In the genomic region with DNA sequence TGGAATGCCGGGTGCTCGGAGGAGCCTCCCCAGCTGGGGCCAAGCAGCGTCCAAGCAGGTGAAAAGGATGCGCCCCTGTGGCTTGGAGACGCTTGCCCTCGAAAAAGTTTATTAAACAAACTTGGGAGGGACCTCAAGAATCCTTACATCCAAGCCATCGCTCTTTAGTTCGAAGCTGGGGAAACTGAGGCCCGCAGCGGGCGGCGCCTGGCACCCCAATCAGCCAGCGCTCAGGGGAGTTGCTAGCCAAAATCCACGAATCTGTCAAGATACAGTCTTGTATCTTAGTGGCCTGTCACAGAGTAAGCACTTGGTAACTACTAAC, we compare ENCODE assay signal across 9 cellular contexts. TPM values are rescaled to one million over a fixed set of nuclear protein-coding genes. Genes with fewer than 3 reads are reported as not detected.
DNase-seq lines count a peak whose midpoint lies in the region; ATAC-seq, FAIRE-seq and TF ChIP-seq lines count a peak whose summit lies in the region.
"Had no signal": no experiment of that assay in that cellular context is flagged by ENCODE, and none has a peak within 500 bp of the region (broad histone marks: within the 10 kb centered on the region; RNA-seq: fewer than 3 reads in every experiment).

No MANE protein-coding gene starts in this region.

- H3K79me2 ChIP-seq in SU-DHL-6 (ENCODE audit: insufficient read depth, low read length), result no peaks in the 10 kb centered on the region

- no peak for TF ChIP-seq EP300 in esophagus muscularis mucosa (IDR thresholded peaks at IDR 0.05)

- H3K4me3 ChIP-seq in GM12864 (ENCODE audit: low read depth, low read length) (peak overlapping the region; percentile 68), SU-DHL-6 (ENCODE audit: insufficient read depth, low read length, poor library complexity, severe bottlenecking) (peak overlapping the region; percentile 64), esophagus muscularis mucosa (peak overlapping the region; percentile 66 to 80 (median 68)), prostate gland (peak overlapping the region; percentile 61 to 69)

- DNase-seq in GM12864 (ENCODE audit: low read depth) (no peak), esophagus muscularis mucosa (ENCODE audit: extremely low spot score) (no peak), prostate gland (ENCODE audit: low spot score) (no peak), H54 (ENCODE audit: insufficient read length, low spot score) (no peak)
- DNase-seq: NCI-H187 treated with DMSO at 0.1 percent for 48 hours had no signal

- H3K27ac ChIP-seq in SU-DHL-6 (ENCODE audit: low read depth, low read length) (no peak overlapping the region), esophagus muscularis mucosa (replicated peaks in 1 of 4) (peak overlapping the region; percentile 79 to 89 (median 86)), prostate gland (peak overlapping the region; percentile 86 to 87)

- ATAC-seq in GM18861 (IDR thresholded peaks at IDR 0.05; ENCODE audit: unreplicated experiment) (no peak), HG03196 (IDR thresholded peaks at IDR 0.05; ENCODE audit: unreplicated experiment) (no peak), HG02571 (IDR thresholded peaks at IDR 0.05; ENCODE audit: unreplicated experiment) (no peak)

- 0 out of 2 replicates have a peak, but pooled peaks cover 3% of the 10 kb centered on the region for H3F3A ChIP-seq in SU-DHL-6 (ENCODE audit: insufficient read depth)

- TF ChIP-seq CTCF in GM12864 (IDR thresholded peaks at IDR 0.05; ENCODE audit: low read depth, low read length, missing control alignments), result no peak
- peak; percentile 13 for TF ChIP-seq CTCF in SU-DHL-6 (IDR thresholded peaks at IDR 0.05; ENCODE audit: insufficient read depth, low read length, poor library complexity, severe bottlenecking)
- TF ChIP-seq CTCF in esophagus muscularis mucosa (IDR thresholded peaks at IDR 0.05), result peak in 1 of 3 experiments; percentile 3
- TF ChIP-seq CTCF in prostate gland (IDR thresholded peaks at IDR 0.05), result no peak

- TF ChIP-seq POLR2A in esophagus muscularis mucosa (IDR thresholded peaks at IDR 0.05; ENCODE audit: low read depth) (no peak), prostate gland (IDR thresholded peaks at IDR 0.05) (no peak), H54 (IDR thresholded peaks at IDR 0.05; ENCODE audit: low read depth, low read length) (no peak)

- no peaks in the 10 kb centered on the region for H3K9me2 ChIP-seq in SU-DHL-6 (replicated peaks; ENCODE audit: insufficient read depth, low read length)

- H2AFZ ChIP-seq in SU-DHL-6 (ENCODE audit: low read depth, low read length, severe bottlenecking), result peak overlapping the region; percentile 95

- peak overlapping the region; percentile 53; the same call in 1 of the 2 replicates for H3K9ac ChIP-seq in SU-DHL-6 (ENCODE audit: low read length)

- H3K9me3 ChIP-seq in SU-DHL-6 (ENCODE audit: insufficient read depth, low read length), result no peaks in the 10 kb centered on the region
- H3K9me3 ChIP-seq in esophagus muscularis mucosa, result no peaks in the 10 kb centered on the region
- H3K9me3 ChIP-seq in prostate gland, result no peaks in the 10 kb centered on the region

- H3K27me3 ChIP-seq in SU-DHL-6 (ENCODE audit: low read length) (no peaks in the 10 kb centered on the region), esophagus muscularis mucosa (no peaks in the 10 kb centered on the region), prostate gland (replicated peaks; ENCODE audit: insufficient read depth) (no peaks in the 10 kb centered on the region)

- no peaks in the 10 kb centered on the region for H3K36me3 ChIP-seq in SU-DHL-6 (ENCODE audit: low read length)
- H3K36me3 ChIP-seq in esophagus muscularis mucosa, result peaks cover 0 to 5% (median 1%) of the 10 kb centered on the region in 4 donors
- H3K36me3 ChIP-seq in prostate gland, result no peaks in the 10 kb centered on the region

- intact Hi-C loops in esophagus muscularis mucosa (cut with DNase I), result loop anchor here (1.0 to 10.0 kb wide), 3 partner anchors 84 to 402 kb away; no protein-coding TSS in a partner anchor
- intact Hi-C loops in prostate gland (cut with DNase I), result loop anchor here (5.0 kb wide), 2 partner anchors 144 to 399 kb away; no protein-coding TSS in a partner anchor

- peak overlapping the region; percentile 67 for H3K4me2 ChIP-seq in SU-DHL-6 (ENCODE audit: low read depth, low read length, poor library complexity, severe bottlenecking)

- H3K4me1 ChIP-seq in esophagus muscularis mucosa (peaks cover 10 to 22% (median 19%) of the 10 kb centered on the region in 4 donors), prostate gland (replicated peaks) (no peaks in the 10 kb centered on the region)

- WGBS in esophagus muscularis mucosa, result 40% methylated on average over 13 of the region's 14 CpGs
- WGBS in prostate gland, result 33% methylated on average over 14 of the region's 14 CpGs

- FAIRE-seq in H54 (lab: Jason Lieb, UNC), result no peak

- no peaks in the 10 kb centered on the region for H4K20me1 ChIP-seq in SU-DHL-6 (ENCODE audit: low read depth, low read length)

RNA-seq across cellular contexts. Expression of a gene that starts 0.6 kb away (rescaled TPM):
- 10 to 100 TPM in 1 of 4 donors, 1 to 10 TPM in 3; 9.5 to 13.8 (median 9.9) TPM for total RNA-seq in esophagus muscularis mucosa
- 10 to 100 TPM; 15.7 to 28.8 TPM for total RNA-seq in prostate gland

RNA-seq across cellular contexts. Expression of a gene that starts 15.2 kb away (rescaled TPM):
- total RNA-seq in esophagus muscularis mucosa, result 10 to 100 TPM; 26.3 to 41.4 (median 33.2) TPM
- total RNA-seq in prostate gland, result 10 to 100 TPM; 22.3 to 43.1 TPM

RNA-seq across cellular contexts. Expression of a gene that starts 23.9 kb away (rescaled TPM):
- total RNA-seq in esophagus muscularis mucosa (100 to 1,000 TPM; 127 to 315 (median 226) TPM), prostate gland (100 to 1,000 TPM in 1 of 2 donors, 10 to 100 TPM in 1; 56.1 to 146 TPM)

RNA-seq across cellular contexts. Expression of a gene that starts 48.0 kb away (rescaled TPM):
- total RNA-seq in esophagus muscularis mucosa, result 1 to 10 TPM; 2.3 to 5.4 (median 4.3) TPM
- total RNA-seq in prostate gland, result 1 to 10 TPM; 2.3 to 6.6 TPM
